7 cellular contexts compared by ENCODE assay signal in the genomic region with DNA sequence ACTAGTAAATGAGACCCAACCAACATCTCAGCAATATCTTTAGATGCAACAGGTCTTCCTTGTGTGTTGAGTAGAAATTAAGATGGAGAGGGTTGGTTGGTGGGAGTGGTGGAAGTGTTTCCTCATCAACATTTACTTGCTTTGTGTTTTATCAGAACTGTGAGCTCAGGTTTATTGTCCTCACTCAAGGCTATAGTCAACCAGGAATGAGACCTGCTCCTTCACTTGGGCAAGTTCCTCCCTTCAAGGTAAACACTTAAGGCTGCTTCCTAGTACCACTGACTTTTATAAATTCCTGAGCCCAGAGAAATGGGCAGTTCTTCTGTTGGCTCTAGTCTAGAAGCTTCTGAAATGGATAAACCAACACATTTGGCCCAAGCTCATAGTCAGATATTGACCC.
"Had no signal": no experiment of that assay in that cellular context is flagged by ENCODE, and none has a peak within 500 bp of the region (broad histone marks: within the 10 kb centered on the region; RNA-seq: fewer than 3 reads in every experiment).

No MANE protein-coding gene starts in this region.

- H3K4me3 ChIP-seq: GM23338, HAP-1 had no signal

- H3K9me3 ChIP-seq: HAP-1 had no signal

- DNase-seq: H7, KBM-7 had no signal

- H3K4me1 ChIP-seq: HAP-1 had no signal

- H3K27ac ChIP-seq: HL-60 had no signal

- H3K36me3 ChIP-seq: HAP-1 had no signal

- ATAC-seq: GM23338, HCT116, HepG2 had no signal
